In the genomic region with DNA sequence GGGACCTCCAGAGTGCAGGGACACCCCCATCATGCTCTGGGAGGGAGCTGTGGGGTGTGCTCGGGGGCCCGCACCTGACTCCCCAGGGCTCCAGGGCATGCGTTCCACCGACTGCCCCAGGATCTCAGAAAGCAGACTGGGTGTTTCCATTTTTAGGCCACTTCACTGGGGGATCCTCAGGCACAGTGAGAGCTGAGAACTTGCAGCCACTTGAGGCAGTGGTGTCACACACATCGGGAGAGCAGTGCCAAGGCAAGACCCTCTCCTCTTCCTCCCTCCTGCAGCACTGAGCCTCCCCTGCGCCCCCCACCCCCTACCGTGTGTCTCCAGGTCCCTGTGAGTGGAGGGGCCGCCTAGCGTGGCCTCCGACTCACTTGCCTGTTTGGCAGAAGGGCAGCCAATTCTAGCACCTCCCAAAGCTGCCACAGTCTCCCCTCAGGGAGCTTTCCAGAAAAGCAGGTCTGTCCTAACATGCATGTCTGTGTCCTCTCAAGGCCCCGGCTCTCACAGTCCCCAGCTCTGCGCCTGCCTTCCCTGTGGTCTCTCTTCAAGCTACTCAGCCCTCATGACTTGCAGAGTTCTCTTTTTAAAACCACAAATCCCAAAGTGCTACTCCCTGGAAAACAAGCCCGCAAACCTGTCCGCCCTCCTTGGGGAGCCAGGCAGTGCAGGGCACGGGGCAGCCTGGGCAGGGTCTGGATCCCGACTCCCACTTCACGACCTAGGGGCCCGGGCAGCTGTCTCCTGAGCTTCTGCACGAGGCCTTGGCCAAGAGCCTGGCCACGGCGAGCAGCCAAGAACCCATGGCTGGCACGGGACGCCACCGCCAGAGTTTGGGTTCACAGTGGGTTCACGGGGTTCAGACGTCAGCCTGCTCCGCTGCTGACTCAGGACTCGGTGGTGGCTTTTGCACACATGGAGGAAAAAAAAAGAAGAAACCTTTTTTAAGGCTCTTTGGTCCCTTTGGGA, we compare ENCODE assay signal across 8 cellular contexts.
DNase-seq lines count a peak whose midpoint lies in the region; ATAC-seq, FAIRE-seq and TF ChIP-seq lines count a peak whose summit lies in the region.

No MANE protein-coding gene starts in this region.

- no TSS peak for BruUV-seq in K562 (replicated peaks; lab: Mats Ljungman, UMichigan)

- DNase-seq in AG20443 (ENCODE audit: low spot score), result peak; percentile 82
- DNase-seq in K562 (ENCODE audit: extremely low read depth in 1 of 4, low spot score in 3 of 4), result no peak
- DNase-seq in kidney tubule cell (ENCODE audit: low spot score), result peak; percentile 52
- peak in 42 of 49 donors; percentile 6 to 77 (median 43) for DNase-seq in substantia nigra (lab: John Stamatoyannopoulos, UW)
- no peak for DNase-seq in NK-92 treated with Interleukin-12 subunit alpha and Interleukin-12 subunit beta, amount 100 ng/mL, for 24 hours (lab: John Stamatoyannopoulos, UW)
- DNase-seq in AML-193 (lab: John Stamatoyannopoulos, UW), result no peak
- DNase-seq in SHP77 treated with DMSO at 0.1 percent for 48 hours (lab: John Stamatoyannopoulos, UW), result no peak

- H3K4me3 ChIP-seq in HEK293 (ENCODE audit: low read depth, low read length) (no peak overlapping the region), K562 (no peak overlapping the region)

- no peak for TF ChIP-seq POLR2A in K562 (conservative IDR thresholded peaks at IDR 0.05)

- H3K9me3 ChIP-seq in HEK293 (ENCODE audit: control insufficient read depth, insufficient read depth, low read depth, low read length), result no peaks in the 10 kb centered on the region
- no peaks in the 10 kb centered on the region for H3K9me3 ChIP-seq in K562 (replicated peaks; ENCODE audit: control insufficient read depth, insufficient read depth, low read depth, low read length)

- ATAC-seq in K562, result no peak

- H3K9ac ChIP-seq in K562 (ENCODE audit: insufficient read depth in 1 of 2, low read depth in 2 of 2, low read length in 2 of 2), result 0 out of 4 replicates have a peak overlapping the region, but pooled peaks of 1 of the 2 experiments have one; percentile 40

- TF ChIP-seq CTCF in HEK293 (tag by site-specific recombination; IDR thresholded peaks at IDR 0.05) (no peak), K562 (IDR thresholded peaks at IDR 0.05 in 2 of 3, conservative IDR thresholded peaks at IDR 0.05 in 1 of 3; ENCODE audit: insufficient read depth in 2 of 3, low read depth in 1 of 3, low read length in 3 of 3) (0 out of 6 replicates have a peak, but pooled peaks of 1 of the 3 experiments have one; percentile 17)

- CTCF ChIA-PET in HEK293 (lab: Yijun Ruan, JAX) (interaction anchor here (0.6 to 3.2 kb wide), 3 partner anchors 103 to 599 kb away, joined by 3 to 15 read pairs (median 4); no protein-coding TSS in a partner anchor), K562 (lab: Yijun Ruan, JAX; ENCODE audit: low intra/inter-chr PET ratio) (no interaction called here)

- peaks cover 12% of the 10 kb centered on the region for H3K9me1 ChIP-seq in K562 (ENCODE audit: control insufficient read depth, insufficient read depth, low read length)

- FAIRE-seq in K562 (lab: Jason Lieb, UNC), result no peak

- H3K36me3 ChIP-seq in HEK293 (ENCODE audit: control insufficient read depth in 2 of 2, insufficient read depth in 1 of 2, low read length in 2 of 2) (no peaks in the 10 kb centered on the region), K562 (ENCODE audit: control insufficient read depth, insufficient read depth, low read length) (no peaks in the 10 kb centered on the region; the same call in 2 of the 3 replicates)

- intact Hi-C loops in K562 (cut with micrococcal nuclease), result no loop called here

- H3K27ac ChIP-seq in HEK293 (ENCODE audit: extremely low read depth, low read depth, low read length) (no peak overlapping the region), K562 (ENCODE audit: extremely low read depth, low read depth, low read length) (no peak overlapping the region), substantia nigra (ENCODE audit: low read depth, low read length, poor library complexity, severe bottlenecking) (no peak overlapping the region)

- no peak for TF ChIP-seq EP300 in K562 (IDR thresholded peaks at IDR 0.05; ENCODE audit: low read length)

- peaks cover 15% of the 10 kb centered on the region for H3K4me1 ChIP-seq in HEK293 (ENCODE audit: control insufficient read depth, insufficient read depth, low read length)
- peaks cover 48 to 57% of the 10 kb centered on the region in 2 experiments for H3K4me1 ChIP-seq in K562 (replicated peaks in 1 of 2; ENCODE audit: control insufficient read depth in 2 of 2, insufficient read depth in 2 of 2, low read length in 2 of 2)

- H3K79me2 ChIP-seq in K562 (ENCODE audit: control insufficient read depth, insufficient read depth, low read length), result peaks cover 78% of the 10 kb centered on the region

- in situ Hi-C loops in K562 (cut with MboI), result loop anchor here (5.0 kb wide), 1 partner anchor 80 kb away; no protein-coding TSS in a partner anchor

- no peaks in the 10 kb centered on the region for H3K27me3 ChIP-seq in K562 (ENCODE audit: control insufficient read depth in 2 of 2, insufficient read depth in 2 of 2, low read length in 2 of 2)

- peaks cover 51% of the 10 kb centered on the region for H4K20me1 ChIP-seq in K562 (replicated peaks; ENCODE audit: control insufficient read depth, insufficient read depth, low read length)

- 89% methylated on average over 5 of the region's 28 CpGs for WGBS in K562 (ENCODE audit: insufficient coverage, low coverage, missing lambda C conversion rate)

- H2AFZ ChIP-seq in K562 (ENCODE audit: low read depth, low read length), result no peak overlapping the region

- no peak for TF ChIP-seq RAD21 in K562 (CRISPR knock-in tag; conservative IDR thresholded peaks at IDR 0.05 in 1 of 2, IDR thresholded peaks at IDR 0.05 in 1 of 2)

- POLR2A ChIA-PET in HEK293 (lab: Yijun Ruan, JAX) (interaction anchor here (0.7 to 2.5 kb wide), 2 partner anchors 24 to 34 kb away, joined by 4 to 9 read pairs; no protein-coding TSS in a partner anchor), K562 (lab: Yijun Ruan, JAX) (interaction anchor here (0.5 kb wide), 1 partner anchor 716 kb away, joined by 3 read pairs; no protein-coding TSS in a partner anchor)

- H3K4me2 ChIP-seq in K562 (ENCODE audit: insufficient read depth, low read length), result no peak overlapping the region

TF ChIP-seq in HEK293, 187 proteins besides CTCF, POLR2A, EP300 and RAD21:
- TF ChIP-seq ZNF660 (tag by site-specific recombination; IDR thresholded peaks at IDR 0.05), result no peak
- peak; percentile 23; the same call in 1 of the 2 replicates for TF ChIP-seq GLIS2 (tag by site-specific recombination; IDR thresholded peaks at IDR 0.05)
- peak; percentile 28; the same call in 1 of the 2 replicates for TF ChIP-seq ZIC2 (tag by site-specific recombination; IDR thresholded peaks at IDR 0.05)

TF ChIP-seq in K562, 482 proteins besides CTCF, POLR2A, EP300 and RAD21:
- TF ChIP-seq, protein P1, sequence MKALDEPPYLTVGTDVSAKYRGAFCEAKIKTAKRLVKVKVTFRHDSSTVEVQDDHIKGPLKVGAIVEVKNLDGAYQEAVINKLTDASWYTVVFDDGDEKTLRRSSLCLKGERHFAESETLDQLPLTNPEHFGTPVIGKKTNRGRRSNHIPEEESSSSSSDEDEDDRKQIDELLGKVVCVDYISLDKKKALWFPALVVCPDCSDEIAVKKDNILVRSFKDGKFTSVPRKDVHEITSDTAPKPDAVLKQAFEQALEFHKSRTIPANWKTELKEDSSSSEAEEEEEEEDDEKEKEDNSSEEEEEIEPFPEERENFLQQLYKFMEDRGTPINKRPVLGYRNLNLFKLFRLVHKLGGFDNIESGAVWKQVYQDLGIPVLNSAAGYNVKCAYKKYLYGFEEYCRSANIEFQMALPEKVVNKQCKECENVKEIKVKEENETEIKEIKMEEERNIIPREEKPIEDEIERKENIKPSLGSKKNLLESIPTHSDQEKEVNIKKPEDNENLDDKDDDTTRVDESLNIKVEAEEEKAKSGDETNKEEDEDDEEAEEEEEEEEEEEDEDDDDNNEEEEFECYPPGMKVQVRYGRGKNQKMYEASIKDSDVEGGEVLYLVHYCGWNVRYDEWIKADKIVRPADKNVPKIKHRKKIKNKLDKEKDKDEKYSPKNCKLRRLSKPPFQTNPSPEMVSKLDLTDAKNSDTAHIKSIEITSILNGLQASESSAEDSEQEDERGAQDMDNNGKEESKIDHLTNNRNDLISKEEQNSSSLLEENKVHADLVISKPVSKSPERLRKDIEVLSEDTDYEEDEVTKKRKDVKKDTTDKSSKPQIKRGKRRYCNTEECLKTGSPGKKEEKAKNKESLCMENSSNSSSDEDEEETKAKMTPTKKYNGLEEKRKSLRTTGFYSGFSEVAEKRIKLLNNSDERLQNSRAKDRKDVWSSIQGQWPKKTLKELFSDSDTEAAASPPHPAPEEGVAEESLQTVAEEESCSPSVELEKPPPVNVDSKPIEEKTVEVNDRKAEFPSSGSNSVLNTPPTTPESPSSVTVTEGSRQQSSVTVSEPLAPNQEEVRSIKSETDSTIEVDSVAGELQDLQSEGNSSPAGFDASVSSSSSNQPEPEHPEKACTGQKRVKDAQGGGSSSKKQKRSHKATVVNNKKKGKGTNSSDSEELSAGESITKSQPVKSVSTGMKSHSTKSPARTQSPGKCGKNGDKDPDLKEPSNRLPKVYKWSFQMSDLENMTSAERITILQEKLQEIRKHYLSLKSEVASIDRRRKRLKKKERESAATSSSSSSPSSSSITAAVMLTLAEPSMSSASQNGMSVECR (CRISPR knock-in tag; IDR thresholded peaks at IDR 0.05), result no peak
- peak; percentile 38; the same call in 1 of the 2 replicates for TF ChIP-seq POLR2G (IDR thresholded peaks at IDR 0.05; ENCODE audit: low read depth, low read length)

Comparison
In these comparisons a context has a peak if more than half of its experiments do, and no peak if none do; other contexts are left out.
1. DNase-seq: peak in AG20443 (single experiment), kidney tubule cell (single experiment) and substantia nigra (42 of 49); none in K562 (0 of 4), NK-92 treated with Interleukin-12 subunit alpha and Interleukin-12 subunit beta, amount 100 ng/mL, for 24 hours (single experiment), AML-193 (0 of 2) and SHP77 treated with DMSO at 0.1 percent for 48 hours (single experiment).